In the genomic region with DNA sequence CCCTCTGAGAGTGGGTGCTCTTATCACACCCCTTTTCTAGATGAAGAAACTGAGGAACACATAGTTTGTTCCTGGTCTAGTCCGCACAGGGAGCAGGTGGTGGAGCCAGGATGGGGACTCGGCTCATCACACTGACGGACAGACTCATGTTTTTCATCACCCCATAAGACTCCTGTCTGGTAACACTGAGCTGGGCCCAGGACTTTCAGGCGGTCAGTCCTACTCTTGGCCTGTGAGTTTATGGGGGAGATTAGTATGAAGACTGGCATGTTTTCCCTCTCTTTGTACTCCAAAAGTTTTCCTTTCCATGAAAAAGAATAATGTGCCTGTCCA, we compare ENCODE assay signal across 28 cellular contexts.
DNase-seq lines count a peak whose midpoint lies in the region; ATAC-seq and TF ChIP-seq lines count a peak whose summit lies in the region.
"Had no signal": no experiment of that assay in that cellular context is flagged by ENCODE, and none has a peak within 500 bp of the region (broad histone marks: within the 10 kb centered on the region; RNA-seq: fewer than 3 reads in every experiment).

No MANE protein-coding gene starts in this region.

- peaks cover 17% of the 10 kb centered on the region for H3K36me3 Mint-ChIP-seq in type B pancreatic cell
- H3K36me3 Mint-ChIP-seq: naive thymus-derived CD8-positive, alpha-beta T cell had no signal

- no peak overlapping the region for H3K27ac ChIP-seq in left ventricle myocardium inferior (replicated peaks)
- peak overlapping the region; percentile 79 for H3K27ac ChIP-seq in ectodermal cell (ENCODE audit: insufficient read depth, low read depth, low read length, poor library complexity, severe bottlenecking)
- H3K27ac ChIP-seq in mesodermal cell (ENCODE audit: low read depth, low read length, severe bottlenecking), result peak overlapping the region; percentile 71
- H3K27ac ChIP-seq: brain microvascular endothelial cell, GM23248, KMS-11, ovary had no signal

- H3K4me3 Mint-ChIP-seq in type B pancreatic cell, result no peak overlapping the region
- H3K4me3 Mint-ChIP-seq: naive thymus-derived CD8-positive, alpha-beta T cell; T-helper 17 cell had no signal

- ATAC-seq in Right ventricle myocardium inferior, result peak; percentile 52
- ATAC-seq in GM21717 (IDR thresholded peaks at IDR 0.05; ENCODE audit: unreplicated experiment), result no peak
- ATAC-seq in GM18873 (IDR thresholded peaks at IDR 0.05; ENCODE audit: low FRiP score, unreplicated experiment), result no peak
- ATAC-seq: activated CD4-positive, CD25-positive, alpha-beta regulatory T cell treated with anti-CD3 and anti-CD28 coated beads, Interleukin-2, amount 50 U/mL, for 24 hours; naive thymus-derived CD8-positive, alpha-beta T cell; PC-3; T-helper 17 cell had no signal

- H3K4me1 Mint-ChIP-seq in type B pancreatic cell (ENCODE audit: unreplicated experiment), result peaks cover 23% of the 10 kb centered on the region
- H3K4me1 Mint-ChIP-seq: T-helper 17 cell had no signal

- H3K9me3 Mint-ChIP-seq in type B pancreatic cell, result no peaks in the 10 kb centered on the region
- H3K9me3 Mint-ChIP-seq: naive thymus-derived CD8-positive, alpha-beta T cell had no signal

- no peaks in the 10 kb centered on the region for H3K36me3 ChIP-seq in left ventricle myocardium inferior
- H3K36me3 ChIP-seq in ectodermal cell (ENCODE audit: control insufficient read depth, insufficient read depth, low read length), result peaks cover 10% of the 10 kb centered on the region
- peaks cover 55% of the 10 kb centered on the region for H3K36me3 ChIP-seq in mesodermal cell (ENCODE audit: control insufficient read depth, insufficient read depth, low read length)
- H3K36me3 ChIP-seq: brain microvascular endothelial cell, ovary had no signal

- H3K4me3 ChIP-seq in left ventricle myocardium inferior (no peak overlapping the region), ectodermal cell (ENCODE audit: insufficient read depth, low read depth, low read length) (no peak overlapping the region), mesodermal cell (ENCODE audit: extremely low read depth, insufficient read depth, low read length, poor library complexity, severe bottlenecking) (no peak overlapping the region)
- H3K4me3 ChIP-seq: GM23248, ovary had no signal

- H3K27me3 Mint-ChIP-seq in type B pancreatic cell, result no peaks in the 10 kb centered on the region

- H3K4me1 ChIP-seq in left ventricle myocardium inferior (peaks cover 14% of the 10 kb centered on the region), ectodermal cell (ENCODE audit: control insufficient read depth, insufficient read depth, low read length) (peaks cover 34% of the 10 kb centered on the region), mesodermal cell (ENCODE audit: control insufficient read depth, insufficient read depth, low read length, poor library complexity, severe bottlenecking) (peaks cover 29% of the 10 kb centered on the region)

- H3K9me3 ChIP-seq in left ventricle myocardium inferior (replicated peaks) (peaks cover 3% of the 10 kb centered on the region), ectodermal cell (ENCODE audit: control insufficient read depth, low read length) (no peaks in the 10 kb centered on the region), mesodermal cell (ENCODE audit: control insufficient read depth, low read length) (peaks cover 4% of the 10 kb centered on the region)
- H3K9me3 ChIP-seq: ovary had no signal

- peak overlapping the region; percentile 44 for H3K27ac Mint-ChIP-seq in type B pancreatic cell
- H3K27ac Mint-ChIP-seq: naive thymus-derived CD8-positive, alpha-beta T cell; T-helper 17 cell had no signal

- no peak for DNase-seq in Right ventricle myocardium inferior (ENCODE audit: missing footprints)
- no peak for DNase-seq in left ventricle myocardium inferior
- DNase-seq in type B pancreatic cell (ENCODE audit: extremely low spot score, unreplicated experiment), result no peak
- no peak for DNase-seq in NK-92 treated with Interleukin-12 subunit alpha and Interleukin-12 subunit beta, amount 100 ng/mL, for 24 hours (lab: John Stamatoyannopoulos, UW)
- DNase-seq: 8988T; activated CD4-positive, alpha-beta T cell treated with anti-CD3 and anti-CD28 coated beads, Interleukin-2, amount 50 U/mL, for 48 hours; activated T-cell treated with anti-CD3 and anti-CD28 coated beads, Interleukin-2, amount 50 U/mL, for 48 hours; brain microvascular endothelial cell; COR-L47; DMS79; GM23248; midbrain; naive thymus-derived CD8-positive, alpha-beta T cell; NCI-H1436 treated with DMSO at 0.1 percent for 48 hours; NCI-H2081 treated with DMSO at 0.1 percent for 48 hours; NCI-H2227 treated with DMSO at 0.1 percent for 48 hours; NCI-H526; ovary; PC-3; small intestine; stimulated activated naive CD4-positive, alpha-beta T cell; T-helper 17 cell had no signal

- intact Hi-C loops in Right ventricle myocardium inferior (cut with DNase I), result no loop called here
- intact Hi-C loops in left ventricle myocardium inferior (cut with micrococcal nuclease), result no loop called here

- WGBS in ectodermal cell, 2 experiments, result 87 to 89% methylated on average over 4 of the region's 4 CpGs
- WGBS in mesodermal cell (ENCODE audit: insufficient coverage in 2 of 2), 2 experiments, result 61 to 92% methylated on average over 2 of the region's 4 CpGs

- H3K27me3 ChIP-seq in left ventricle myocardium inferior (ENCODE audit: low read depth), result peaks cover 69% of the 10 kb centered on the region
- H3K27me3 ChIP-seq in ectodermal cell (ENCODE audit: control insufficient read depth, insufficient read depth, low read length, poor library complexity, severe bottlenecking), result no peaks in the 10 kb centered on the region
- H3K27me3 ChIP-seq: brain microvascular endothelial cell, ovary had no signal

- TF ChIP-seq CTCF in left ventricle myocardium inferior (IDR thresholded peaks at IDR 0.05; ENCODE audit: borderline replicate concordance) (no peak), type B pancreatic cell (conservative IDR thresholded peaks at IDR 0.05) (no peak)
